Comparison of ENCODE assay signal across 9 cellular contexts in genomic region chr9:127525426-127526188, GRCh38.
DNase-seq lines count a peak whose midpoint lies in the region; ATAC-seq and TF ChIP-seq lines count a peak whose summit lies in the region.
"Had no signal": no experiment of that assay in that cellular context is flagged by ENCODE, and none has a peak within 500 bp of the region (broad histone marks: within the 10 kb centered on the region; RNA-seq: fewer than 3 reads in every experiment).

No MANE protein-coding gene starts in this region.

- H3K27me3 ChIP-seq in OCI-LY1 (ENCODE audit: insufficient read depth, low read length) = no peaks in the 10 kb centered on the region; the same call in 1 of the 2 replicates
- no peaks in the 10 kb centered on the region for H3K27me3 ChIP-seq in trophoblast cell (ENCODE audit: insufficient read depth, low read length)
- H3K27me3 ChIP-seq: BLaER1 had no signal

- H4K8ac ChIP-seq in trophoblast cell (ENCODE audit: low read depth, low read length) = no peak overlapping the region

- H3K4me1 ChIP-seq in OCI-LY1 (ENCODE audit: insufficient read depth, low read length, severe bottlenecking) (no peaks in the 10 kb centered on the region), trophoblast cell (ENCODE audit: control insufficient read depth in 1 of 2, insufficient read depth in 2 of 2, low read length in 2 of 2) (peaks cover 53 to 63% of the 10 kb centered on the region in 2 experiments)

- H3F3A ChIP-seq in OCI-LY1 (ENCODE audit: insufficient read depth, low read length) = no peaks in the 10 kb centered on the region

- no peaks in the 10 kb centered on the region for H3K36me3 ChIP-seq in OCI-LY1 (ENCODE audit: insufficient read depth, low read length)
- H3K36me3 ChIP-seq in trophoblast cell (ENCODE audit: control insufficient read depth in 1 of 2, insufficient read depth in 2 of 2, low read length in 2 of 2) = peaks cover 49 to 58% of the 10 kb centered on the region in 2 experiments

- H3K9me3 Mint-ChIP-seq in endothelial cell (ENCODE audit: unreplicated experiment) = no peaks in the 10 kb centered on the region

- H3K79me2 ChIP-seq in OCI-LY1 (ENCODE audit: insufficient read depth, low read length) (no peaks in the 10 kb centered on the region), trophoblast cell (ENCODE audit: control insufficient read depth, insufficient read depth, low read length, poor library complexity) (peaks cover 22% of the 10 kb centered on the region)

- H3K14ac ChIP-seq in trophoblast cell (ENCODE audit: low read length) = peak overlapping the region; percentile 16

- peak overlapping the region; percentile 88 for H4K91ac ChIP-seq in trophoblast cell (ENCODE audit: low read depth, low read length)

- H3K4me2 ChIP-seq in OCI-LY1 (ENCODE audit: low read length) (no peak overlapping the region), trophoblast cell (ENCODE audit: low read length) (no peak overlapping the region)
- H3K4me2 ChIP-seq: BLaER1 had no signal

- H2BK5ac ChIP-seq in trophoblast cell (ENCODE audit: low read depth, low read length, poor library complexity) = peak overlapping the region; percentile 92

- H3K36me3 Mint-ChIP-seq in endothelial cell (ENCODE audit: low read depth, unreplicated experiment) = peaks cover 48% of the 10 kb centered on the region

- peak overlapping the region; percentile 30 for H3K27ac Mint-ChIP-seq in endothelial cell (ENCODE audit: unreplicated experiment)

- H3K18ac ChIP-seq in trophoblast cell (ENCODE audit: low read length) = peak overlapping the region; percentile 48

- H3K23ac ChIP-seq in trophoblast cell (ENCODE audit: low read length) = no peak overlapping the region

- H3K9ac ChIP-seq in OCI-LY1 (ENCODE audit: low read length) = no peak overlapping the region
- H3K9ac ChIP-seq in trophoblast cell (ENCODE audit: low read length) = no peak overlapping the region
- H3K9ac ChIP-seq: BLaER1 had no signal

- peak overlapping the region; percentile 82 for H3K4me3 Mint-ChIP-seq in endothelial cell (ENCODE audit: unreplicated experiment)

- H3K4me1 Mint-ChIP-seq in endothelial cell (ENCODE audit: unreplicated experiment) = peaks cover 58% of the 10 kb centered on the region

- no peak overlapping the region for H4K12ac ChIP-seq in trophoblast cell (ENCODE audit: low read depth, low read length)

- WGBS in trophoblast cell (ENCODE audit: extremely low coverage, insufficient coverage, insufficient read length) = no CpG with 5 or more reads among the region's 8 CpGs

- H2AFZ ChIP-seq in OCI-LY1 (ENCODE audit: low read length) = no peak overlapping the region
- H2AFZ ChIP-seq in trophoblast cell (ENCODE audit: insufficient read depth, low read length, poor library complexity) = no peak overlapping the region

- DNase-seq in NCI-H1417 (lab: John Stamatoyannopoulos, UW) (peak in 2 of 3 experiments; percentile 6 to 12), NCI-H1417 treated with DMSO at 0.1 percent for 48 hours (lab: John Stamatoyannopoulos, UW) (no peak), endothelial cell (ENCODE audit: low spot score) (no peak), trophoblast cell (peak; percentile 57 to 89), GF-D8 (lab: John Stamatoyannopoulos, UW) (no peak)

- no peak overlapping the region for H3K4ac ChIP-seq in trophoblast cell (ENCODE audit: low read depth, low read length)

- peak overlapping the region; percentile 25 for H2BK12ac ChIP-seq in trophoblast cell (ENCODE audit: low read length)

- H4K20me1 ChIP-seq in OCI-LY1 (ENCODE audit: insufficient read depth, low read length) = no peaks in the 10 kb centered on the region
- H4K20me1 ChIP-seq: BLaER1 had no signal

- no peaks in the 10 kb centered on the region for H3K9me2 ChIP-seq in OCI-LY1 (ENCODE audit: low read depth, low read length)

- H3K79me1 ChIP-seq in trophoblast cell (ENCODE audit: low read length) = peaks cover 54% of the 10 kb centered on the region

- TF ChIP-seq CTCF in OCI-LY1 (IDR thresholded peaks at IDR 0.05; ENCODE audit: low read length) (peak; percentile 54), endothelial cell (IDR thresholded peaks at IDR 0.05; ENCODE audit: unreplicated experiment) (peak; percentile 69)

- H3K9me3 ChIP-seq in OCI-LY1 (ENCODE audit: low read length) (peaks cover 14% of the 10 kb centered on the region), trophoblast cell (ENCODE audit: insufficient read depth, low read depth, low read length) (peaks cover 8% of the 10 kb centered on the region)

- peaks cover 12% of the 10 kb centered on the region for H3K27me3 Mint-ChIP-seq in endothelial cell (ENCODE audit: unreplicated experiment)

- no peak overlapping the region for H2AK5ac ChIP-seq in trophoblast cell (ENCODE audit: low read length)

- H2BK120ac ChIP-seq in trophoblast cell (ENCODE audit: insufficient read depth, low read length, poor library complexity) = peak overlapping the region; percentile 44

- ATAC-seq in GM21360 (IDR thresholded peaks at IDR 0.05; ENCODE audit: unreplicated experiment) (no peak), GM21619 (IDR thresholded peaks at IDR 0.05; ENCODE audit: unreplicated experiment) (no peak)

- no peak overlapping the region for H3K4me3 ChIP-seq in OCI-LY1 (ENCODE audit: low read depth, low read length, poor library complexity, severe bottlenecking)
- H3K4me3 ChIP-seq in trophoblast cell (ENCODE audit: low read depth, low read length) = no peak overlapping the region
- H3K4me3 ChIP-seq: BLaER1 had no signal

- H3K27ac ChIP-seq in OCI-LY1 (ENCODE audit: low read depth, low read length, poor library complexity, severe bottlenecking) = no peak overlapping the region
- peak overlapping the region; percentile 95 for H3K27ac ChIP-seq in trophoblast cell (ENCODE audit: low read depth, low read length)
- H3K27ac ChIP-seq: BLaER1 had no signal

Comparison
In these comparisons a context has a peak if more than half of its experiments do, and no peak if none do; other contexts are left out.
1. DNase-seq: peak in NCI-H1417 (2 of 3) and trophoblast cell (2 of 2); none in NCI-H1417 treated with DMSO at 0.1 percent for 48 hours (single experiment), endothelial cell (single experiment) and GF-D8 (single experiment).